ENCODE assay signal across 1 cellular context in the genomic region with DNA sequence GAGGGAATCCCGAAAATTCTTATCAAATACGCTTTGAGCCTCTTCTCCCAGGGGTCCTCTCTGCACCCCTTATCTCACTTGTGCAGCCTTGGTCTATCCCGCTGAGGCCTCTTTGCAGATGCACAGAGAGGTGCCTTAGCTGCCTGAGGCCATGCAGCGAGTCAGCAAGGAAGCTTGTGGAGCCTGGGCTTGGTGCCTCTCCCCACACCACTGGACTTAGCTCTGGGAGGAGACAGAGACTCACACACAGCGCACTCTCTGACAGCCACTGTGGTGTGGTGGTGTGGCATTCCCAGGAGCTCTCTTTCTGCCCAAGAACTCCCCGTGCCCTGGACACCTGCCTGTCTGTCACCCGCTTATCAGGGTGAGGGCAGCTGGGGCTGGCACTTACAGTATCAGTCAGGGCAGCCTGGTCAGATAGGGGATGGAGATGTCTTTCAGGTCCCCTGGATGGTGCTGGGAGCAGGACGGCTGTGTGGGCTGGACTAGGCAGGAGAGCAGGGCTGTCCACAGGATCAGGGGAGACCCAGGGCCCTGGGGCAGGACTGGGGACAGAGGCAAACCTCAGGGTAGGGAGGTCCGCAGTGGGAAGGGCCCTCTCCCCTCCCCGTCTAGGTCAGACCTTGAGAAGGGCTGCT.
TF ChIP-seq lines count a peak whose summit lies in the region.

No MANE protein-coding gene starts in this region.

TF ChIP-seq in GM23338, 12 proteins besides CTCF, POLR2A, EP300 and RAD21:
- no peak for TF ChIP-seq CREB1 (CRISPR knock-in tag; IDR thresholded peaks at IDR 0.05; ENCODE audit: low read depth)
- no peak for TF ChIP-seq POLR2AphosphoS5 (IDR thresholded peaks at IDR 0.05; ENCODE audit: low read depth)
- TF ChIP-seq JUNB (IDR thresholded peaks at IDR 0.05; ENCODE audit: unreplicated experiment) = no peak
- no peak for TF ChIP-seq ZNF114 (CRISPR knock-in tag; IDR thresholded peaks at IDR 0.05)
- TF ChIP-seq, protein P1, sequence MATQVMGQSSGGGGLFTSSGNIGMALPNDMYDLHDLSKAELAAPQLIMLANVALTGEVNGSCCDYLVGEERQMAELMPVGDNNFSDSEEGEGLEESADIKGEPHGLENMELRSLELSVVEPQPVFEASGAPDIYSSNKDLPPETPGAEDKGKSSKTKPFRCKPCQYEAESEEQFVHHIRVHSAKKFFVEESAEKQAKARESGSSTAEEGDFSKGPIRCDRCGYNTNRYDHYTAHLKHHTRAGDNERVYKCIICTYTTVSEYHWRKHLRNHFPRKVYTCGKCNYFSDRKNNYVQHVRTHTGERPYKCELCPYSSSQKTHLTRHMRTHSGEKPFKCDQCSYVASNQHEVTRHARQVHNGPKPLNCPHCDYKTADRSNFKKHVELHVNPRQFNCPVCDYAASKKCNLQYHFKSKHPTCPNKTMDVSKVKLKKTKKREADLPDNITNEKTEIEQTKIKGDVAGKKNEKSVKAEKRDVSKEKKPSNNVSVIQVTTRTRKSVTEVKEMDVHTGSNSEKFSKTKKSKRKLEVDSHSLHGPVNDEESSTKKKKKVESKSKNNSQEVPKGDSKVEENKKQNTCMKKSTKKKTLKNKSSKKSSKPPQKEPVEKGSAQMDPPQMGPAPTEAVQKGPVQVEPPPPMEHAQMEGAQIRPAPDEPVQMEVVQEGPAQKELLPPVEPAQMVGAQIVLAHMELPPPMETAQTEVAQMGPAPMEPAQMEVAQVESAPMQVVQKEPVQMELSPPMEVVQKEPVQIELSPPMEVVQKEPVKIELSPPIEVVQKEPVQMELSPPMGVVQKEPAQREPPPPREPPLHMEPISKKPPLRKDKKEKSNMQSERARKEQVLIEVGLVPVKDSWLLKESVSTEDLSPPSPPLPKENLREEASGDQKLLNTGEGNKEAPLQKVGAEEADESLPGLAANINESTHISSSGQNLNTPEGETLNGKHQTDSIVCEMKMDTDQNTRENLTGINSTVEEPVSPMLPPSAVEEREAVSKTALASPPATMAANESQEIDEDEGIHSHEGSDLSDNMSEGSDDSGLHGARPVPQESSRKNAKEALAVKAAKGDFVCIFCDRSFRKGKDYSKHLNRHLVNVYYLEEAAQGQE (IDR thresholded peaks at IDR 0.05; ENCODE audit: unreplicated experiment) = no peak
